ENCODE assay signal across 1 cellular context in the genomic region with DNA sequence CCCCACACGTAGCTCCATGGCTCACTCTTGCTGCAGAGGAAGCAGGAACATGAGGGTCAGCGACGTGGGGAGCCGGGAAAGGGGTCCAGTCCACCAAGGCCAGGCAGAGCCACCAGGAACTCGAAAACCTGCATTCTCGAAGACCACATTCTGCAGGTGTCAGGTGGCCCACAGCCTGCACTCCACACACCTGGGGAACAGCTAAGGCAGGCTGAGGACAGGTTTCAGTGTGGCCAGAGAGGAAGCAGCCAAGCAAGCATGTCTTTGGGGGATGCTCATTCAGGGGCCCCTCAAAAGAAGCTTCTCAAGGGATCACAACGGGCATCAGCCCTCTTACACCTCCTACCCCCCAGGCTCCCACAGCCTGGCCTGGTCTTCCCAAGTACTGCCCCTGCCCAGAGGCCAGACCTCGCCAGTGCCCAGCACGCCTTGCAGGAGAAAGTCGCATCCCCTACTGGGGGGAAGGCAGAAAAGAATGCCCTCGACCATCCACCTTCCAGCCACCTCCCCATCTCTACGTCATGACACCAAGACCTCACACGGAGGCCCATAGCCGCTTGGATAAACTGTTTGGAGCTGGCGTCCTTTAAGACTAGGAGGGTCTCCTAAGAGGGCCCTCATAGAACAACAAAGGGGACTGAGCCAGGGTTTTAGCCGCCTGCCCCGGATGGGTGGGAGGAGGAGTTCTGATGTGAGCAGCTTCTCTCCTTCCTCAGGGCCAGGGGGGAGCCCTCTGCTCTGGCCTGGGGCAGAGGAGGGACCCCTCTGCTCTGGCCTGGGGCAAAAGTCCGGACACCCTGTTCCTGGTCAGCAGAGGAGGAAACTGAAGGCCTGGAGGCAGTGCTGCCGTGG.
TF ChIP-seq lines count a peak whose summit lies in the region.

No MANE protein-coding gene starts in this region.

TF ChIP-seq in GM23338, 12 proteins besides CTCF, POLR2A, EP300 and RAD21 (continued from another document):
- TF ChIP-seq, protein P1, sequence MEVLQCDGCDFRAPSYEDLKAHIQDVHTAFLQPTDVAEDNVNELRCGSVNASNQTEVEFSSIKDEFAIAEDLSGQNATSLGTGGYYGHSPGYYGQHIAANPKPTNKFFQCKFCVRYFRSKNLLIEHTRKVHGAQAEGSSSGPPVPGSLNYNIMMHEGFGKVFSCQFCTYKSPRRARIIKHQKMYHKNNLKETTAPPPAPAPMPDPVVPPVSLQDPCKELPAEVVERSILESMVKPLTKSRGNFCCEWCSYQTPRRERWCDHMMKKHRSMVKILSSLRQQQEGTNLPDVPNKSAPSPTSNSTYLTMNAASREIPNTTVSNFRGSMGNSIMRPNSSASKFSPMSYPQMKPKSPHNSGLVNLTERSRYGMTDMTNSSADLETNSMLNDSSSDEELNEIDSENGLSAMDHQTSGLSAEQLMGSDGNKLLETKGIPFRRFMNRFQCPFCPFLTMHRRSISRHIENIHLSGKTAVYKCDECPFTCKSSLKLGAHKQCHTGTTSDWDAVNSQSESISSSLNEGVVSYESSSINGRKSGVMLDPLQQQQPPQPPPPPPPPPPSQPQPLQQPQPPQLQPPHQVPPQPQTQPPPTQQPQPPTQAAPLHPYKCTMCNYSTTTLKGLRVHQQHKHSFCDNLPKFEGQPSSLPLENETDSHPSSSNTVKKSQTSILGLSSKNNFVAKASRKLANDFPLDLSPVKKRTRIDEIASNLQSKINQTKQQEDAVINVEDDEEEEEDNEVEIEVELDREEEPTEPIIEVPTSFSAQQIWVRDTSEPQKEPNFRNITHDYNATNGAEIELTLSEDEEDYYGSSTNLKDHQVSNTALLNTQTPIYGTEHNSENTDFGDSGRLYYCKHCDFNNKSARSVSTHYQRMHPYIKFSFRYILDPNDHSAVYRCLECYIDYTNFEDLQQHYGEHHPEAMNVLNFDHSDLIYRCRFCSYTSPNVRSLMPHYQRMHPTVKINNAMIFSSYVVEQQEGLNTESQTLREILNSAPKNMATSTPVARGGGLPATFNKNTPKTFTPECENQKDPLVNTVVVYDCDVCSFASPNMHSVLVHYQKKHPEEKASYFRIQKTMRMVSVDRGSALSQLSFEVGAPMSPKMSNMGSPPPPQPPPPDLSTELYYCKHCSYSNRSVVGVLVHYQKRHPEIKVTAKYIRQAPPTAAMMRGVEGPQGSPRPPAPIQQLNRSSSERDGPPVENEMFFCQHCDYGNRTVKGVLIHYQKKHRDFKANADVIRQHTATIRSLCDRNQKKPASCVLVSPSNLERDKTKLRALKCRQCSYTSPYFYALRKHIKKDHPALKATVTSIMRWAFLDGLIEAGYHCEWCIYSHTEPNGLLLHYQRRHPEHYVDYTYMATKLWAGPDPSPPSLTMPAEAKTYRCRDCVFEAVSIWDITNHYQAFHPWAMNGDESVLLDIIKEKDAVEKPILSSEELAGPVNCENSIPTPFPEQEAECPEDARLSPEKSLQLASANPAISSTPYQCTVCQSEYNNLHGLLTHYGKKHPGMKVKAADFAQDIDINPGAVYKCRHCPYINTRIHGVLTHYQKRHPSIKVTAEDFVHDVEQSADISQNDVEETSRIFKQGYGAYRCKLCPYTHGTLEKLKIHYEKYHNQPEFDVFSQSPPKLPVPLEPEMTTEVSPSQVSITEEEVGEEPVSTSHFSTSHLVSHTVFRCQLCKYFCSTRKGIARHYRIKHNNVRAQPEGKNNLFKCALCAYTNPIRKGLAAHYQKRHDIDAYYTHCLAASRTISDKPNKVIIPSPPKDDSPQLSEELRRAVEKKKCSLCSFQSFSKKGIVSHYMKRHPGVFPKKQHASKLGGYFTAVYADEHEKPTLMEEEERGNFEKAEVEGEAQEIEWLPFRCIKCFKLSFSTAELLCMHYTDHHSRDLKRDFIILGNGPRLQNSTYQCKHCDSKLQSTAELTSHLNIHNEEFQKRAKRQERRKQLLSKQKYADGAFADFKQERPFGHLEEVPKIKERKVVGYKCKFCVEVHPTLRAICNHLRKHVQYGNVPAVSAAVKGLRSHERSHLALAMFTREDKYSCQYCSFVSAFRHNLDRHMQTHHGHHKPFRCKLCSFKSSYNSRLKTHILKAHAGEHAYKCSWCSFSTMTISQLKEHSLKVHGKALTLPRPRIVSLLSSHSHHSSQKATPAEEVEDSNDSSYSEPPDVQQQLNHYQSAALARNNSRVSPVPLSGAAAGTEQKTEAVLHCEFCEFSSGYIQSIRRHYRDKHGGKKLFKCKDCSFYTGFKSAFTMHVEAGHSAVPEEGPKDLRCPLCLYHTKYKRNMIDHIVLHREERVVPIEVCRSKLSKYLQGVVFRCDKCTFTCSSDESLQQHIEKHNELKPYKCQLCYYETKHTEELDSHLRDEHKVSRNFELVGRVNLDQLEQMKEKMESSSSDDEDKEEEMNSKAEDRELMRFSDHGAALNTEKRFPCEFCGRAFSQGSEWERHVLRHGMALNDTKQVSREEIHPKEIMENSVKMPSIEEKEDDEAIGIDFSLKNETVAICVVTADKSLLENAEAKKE (CRISPR knock-in tag; IDR thresholded peaks at IDR 0.05) = no peak
- TF ChIP-seq POLR2AphosphoS5 (IDR thresholded peaks at IDR 0.05; ENCODE audit: low read depth) = no peak
- no peak for TF ChIP-seq ZNF331 (CRISPR knock-in tag; IDR thresholded peaks at IDR 0.05; ENCODE audit: low read depth)
- TF ChIP-seq, protein P2, sequence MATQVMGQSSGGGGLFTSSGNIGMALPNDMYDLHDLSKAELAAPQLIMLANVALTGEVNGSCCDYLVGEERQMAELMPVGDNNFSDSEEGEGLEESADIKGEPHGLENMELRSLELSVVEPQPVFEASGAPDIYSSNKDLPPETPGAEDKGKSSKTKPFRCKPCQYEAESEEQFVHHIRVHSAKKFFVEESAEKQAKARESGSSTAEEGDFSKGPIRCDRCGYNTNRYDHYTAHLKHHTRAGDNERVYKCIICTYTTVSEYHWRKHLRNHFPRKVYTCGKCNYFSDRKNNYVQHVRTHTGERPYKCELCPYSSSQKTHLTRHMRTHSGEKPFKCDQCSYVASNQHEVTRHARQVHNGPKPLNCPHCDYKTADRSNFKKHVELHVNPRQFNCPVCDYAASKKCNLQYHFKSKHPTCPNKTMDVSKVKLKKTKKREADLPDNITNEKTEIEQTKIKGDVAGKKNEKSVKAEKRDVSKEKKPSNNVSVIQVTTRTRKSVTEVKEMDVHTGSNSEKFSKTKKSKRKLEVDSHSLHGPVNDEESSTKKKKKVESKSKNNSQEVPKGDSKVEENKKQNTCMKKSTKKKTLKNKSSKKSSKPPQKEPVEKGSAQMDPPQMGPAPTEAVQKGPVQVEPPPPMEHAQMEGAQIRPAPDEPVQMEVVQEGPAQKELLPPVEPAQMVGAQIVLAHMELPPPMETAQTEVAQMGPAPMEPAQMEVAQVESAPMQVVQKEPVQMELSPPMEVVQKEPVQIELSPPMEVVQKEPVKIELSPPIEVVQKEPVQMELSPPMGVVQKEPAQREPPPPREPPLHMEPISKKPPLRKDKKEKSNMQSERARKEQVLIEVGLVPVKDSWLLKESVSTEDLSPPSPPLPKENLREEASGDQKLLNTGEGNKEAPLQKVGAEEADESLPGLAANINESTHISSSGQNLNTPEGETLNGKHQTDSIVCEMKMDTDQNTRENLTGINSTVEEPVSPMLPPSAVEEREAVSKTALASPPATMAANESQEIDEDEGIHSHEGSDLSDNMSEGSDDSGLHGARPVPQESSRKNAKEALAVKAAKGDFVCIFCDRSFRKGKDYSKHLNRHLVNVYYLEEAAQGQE (IDR thresholded peaks at IDR 0.05; ENCODE audit: unreplicated experiment) = no peak
- no peak for TF ChIP-seq ZNF114 (CRISPR knock-in tag; IDR thresholded peaks at IDR 0.05)
- TF ChIP-seq EZH2 (IDR thresholded peaks at IDR 0.05; ENCODE audit: low read depth, unreplicated experiment) = no peak
- no peak for TF ChIP-seq NANOG (IDR thresholded peaks at IDR 0.05; ENCODE audit: borderline replicate concordance)
- TF ChIP-seq CREB1 (CRISPR knock-in tag; IDR thresholded peaks at IDR 0.05; ENCODE audit: low read depth) = no peak
